Comparison of ENCODE assay signal across 18 cellular contexts in genomic region chr2:209470466-209470865, GRCh38. TPM values are rescaled to one million over a fixed set of nuclear protein-coding genes. Genes with fewer than 3 reads are reported as not detected.
"Had no signal": no experiment of that assay in that cellular context is flagged by ENCODE, and none has a peak within 500 bp of the region (broad histone marks: within the 10 kb centered on the region; RNA-seq: fewer than 3 reads in every experiment).

No MANE protein-coding gene starts in this region.

- DNase-seq: Karpas-422, KG1, MG63, NCI-H1092, NCI-H1105 treated with DMSO at 0.1 percent for 48 hours, NCI-H1417 treated with DMSO at 0.1 percent for 48 hours, NCI-H146, NCI-H1694 treated with DMSO at 0.1 percent for 48 hours, NCI-H1930, NCI-H2107, NCI-H524, NCI-H526 treated with DMSO at 0.1 percent for 48 hours, NCI-H774, SHP77, SW 1271 had no signal

- H3K27me3 ChIP-seq: MG63 had no signal

- H3K36me3 ChIP-seq: MG63 had no signal

- H3K4me3 ChIP-seq: MG63 had no signal

- ATAC-seq: HepG2, Panc1 had no signal

- H3K9me3 ChIP-seq: MG63 had no signal

- H3K27ac ChIP-seq: RWPE1 had no signal

RNA-seq across cellular contexts. Expression of gene MAP2, which starts 46.6 kb away (rescaled TPM):
- total RNA-seq: HepG2 had no signal
